ENCODE assay signal across 20 cellular contexts in the genomic region with DNA sequence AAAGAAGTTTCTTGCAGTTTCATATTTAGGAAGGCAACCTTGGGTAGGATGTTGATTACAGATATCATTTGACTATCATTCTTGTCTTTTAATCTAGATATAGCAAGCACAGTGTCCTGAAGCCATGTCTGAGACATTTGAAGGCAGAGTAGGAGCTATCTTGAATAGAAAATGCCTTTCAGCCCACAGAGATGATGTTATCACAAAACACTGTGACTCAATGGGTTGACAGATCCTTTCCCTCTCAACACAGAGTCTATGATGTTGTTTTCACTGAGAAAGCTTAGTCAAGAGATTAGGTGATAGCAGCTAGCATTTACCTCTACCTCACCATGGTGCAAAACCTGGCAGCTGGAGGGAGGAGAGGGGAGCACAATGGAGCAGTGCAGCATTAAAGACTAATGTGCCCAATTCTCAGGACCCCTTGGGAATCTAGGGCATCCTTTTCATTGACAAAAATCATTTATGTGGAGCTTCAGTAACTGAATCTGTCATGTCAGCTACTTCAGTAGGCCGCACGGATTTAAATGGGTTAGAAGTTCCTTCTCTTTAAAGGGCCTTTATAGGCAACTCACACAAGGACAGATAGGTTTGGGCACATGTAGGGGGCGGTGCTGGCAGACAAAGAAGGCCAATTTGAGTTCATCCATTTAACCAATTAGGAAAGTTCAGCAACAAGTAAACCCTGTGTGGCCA.
"Had no signal": no experiment of that assay in that cellular context is flagged by ENCODE, and none has a peak within 500 bp of the region (broad histone marks: within the 10 kb centered on the region; RNA-seq: fewer than 3 reads in every experiment).

No MANE protein-coding gene starts in this region.

- H3K27me3 Mint-ChIP-seq: activated naive CD4-positive, alpha-beta T cell treated with anti-CD3 and anti-CD28 coated beads, Interleukin-2, amount 10 ng/mL, durations not matched to agents 7 days and 5 days had no signal

- H3K27ac Mint-ChIP-seq: activated naive CD4-positive, alpha-beta T cell treated with anti-CD3 and anti-CD28 coated beads, Interleukin-2, amount 10 ng/mL, durations not matched to agents 7 days and 5 days; natural killer cell; stimulated activated naive CD8-positive, alpha-beta T cell treated with anti-CD3 and anti-CD28 coated beads, Interleukin-15, Interleukin-2, amounts not matched to agents 100 ng/mL and 50 ng/mL, for 24 hours; T-helper 1 cell treated with Interleukin-12 subunit alpha and Interleukin-12 subunit beta and Interleukin-4 antibody, amounts not matched to agents 30 μg/mL and 1 μg/mL, for 36 hours had no signal

- H3K36me3 ChIP-seq: gastroesophageal sphincter, heart left ventricle, sigmoid colon, spleen, thyroid gland had no signal

- H3K4me1 ChIP-seq: heart left ventricle, sigmoid colon, spleen, thyroid gland had no signal

- H3K27me3 ChIP-seq: gastroesophageal sphincter, heart left ventricle, sigmoid colon, thyroid gland had no signal

- H3K27ac ChIP-seq: coronary artery, gastroesophageal sphincter, heart left ventricle, sigmoid colon, spleen, thyroid gland had no signal

- DNase-seq: activated effector memory CD4-positive, alpha-beta T cell treated with anti-CD3 and anti-CD28 coated beads, Interleukin-2, amount 50 U/mL, for 16 hours; activated naive CD4-positive, alpha-beta T cell treated with anti-CD3 and anti-CD28 coated beads, Interleukin-2, amount 10 ng/mL, durations not matched to agents 7 days and 5 days; activated T-cell treated with anti-CD3 and anti-CD28 coated beads, Interleukin-2, amount 50 U/mL, for 48 hours; amygdala; cerebellar nuclear complex; heart left ventricle; midbrain; natural killer cell; sigmoid colon; spleen; stimulated activated CD4-positive, alpha-beta T cell treated with anti-CD3 and anti-CD28 coated beads, Interleukin-4, amount 100 ng/mL, for 4 hours; substantia nigra; thyroid gland had no signal

- H3K4me3 Mint-ChIP-seq: activated naive CD4-positive, alpha-beta T cell treated with anti-CD3 and anti-CD28 coated beads, Interleukin-2, amount 10 ng/mL, durations not matched to agents 7 days and 5 days; natural killer cell; stimulated activated naive CD8-positive, alpha-beta T cell treated with anti-CD3 and anti-CD28 coated beads, Interleukin-15, Interleukin-2, amounts not matched to agents 100 ng/mL and 50 ng/mL, for 24 hours; T-helper 1 cell treated with Interleukin-12 subunit alpha and Interleukin-12 subunit beta and Interleukin-4 antibody, amounts not matched to agents 30 μg/mL and 1 μg/mL, for 36 hours had no signal

- H3K9me3 ChIP-seq: gastroesophageal sphincter, heart left ventricle, sigmoid colon, spleen, thyroid gland had no signal

- H3K36me3 Mint-ChIP-seq: activated naive CD4-positive, alpha-beta T cell treated with anti-CD3 and anti-CD28 coated beads, Interleukin-2, amount 10 ng/mL, durations not matched to agents 7 days and 5 days; natural killer cell had no signal

- H3K4me3 ChIP-seq: coronary artery, gastroesophageal sphincter, heart left ventricle, lung, sigmoid colon, spleen, thyroid gland had no signal

- ATAC-seq: activated CD4-positive, CD25-positive, alpha-beta regulatory T cell treated with anti-CD3 and anti-CD28 coated beads, Interleukin-2, amount 50 U/mL, for 24 hours; gastroesophageal sphincter; heart left ventricle; natural killer cell had no signal

- FAIRE-seq: keratinocyte had no signal

- H3K9me3 Mint-ChIP-seq: activated naive CD4-positive, alpha-beta T cell treated with anti-CD3 and anti-CD28 coated beads, Interleukin-2, amount 10 ng/mL, durations not matched to agents 7 days and 5 days; stimulated activated naive CD8-positive, alpha-beta T cell treated with anti-CD3 and anti-CD28 coated beads, Interleukin-15, Interleukin-2, amounts not matched to agents 100 ng/mL and 50 ng/mL, for 24 hours; T-helper 1 cell treated with Interleukin-12 subunit alpha and Interleukin-12 subunit beta and Interleukin-4 antibody, amounts not matched to agents 30 μg/mL and 1 μg/mL, for 36 hours had no signal

- H3K4me1 Mint-ChIP-seq: activated naive CD4-positive, alpha-beta T cell treated with anti-CD3 and anti-CD28 coated beads, Interleukin-2, amount 10 ng/mL, durations not matched to agents 7 days and 5 days; natural killer cell had no signal
